ENCODE assay signal across 15 cellular contexts in the genomic region with DNA sequence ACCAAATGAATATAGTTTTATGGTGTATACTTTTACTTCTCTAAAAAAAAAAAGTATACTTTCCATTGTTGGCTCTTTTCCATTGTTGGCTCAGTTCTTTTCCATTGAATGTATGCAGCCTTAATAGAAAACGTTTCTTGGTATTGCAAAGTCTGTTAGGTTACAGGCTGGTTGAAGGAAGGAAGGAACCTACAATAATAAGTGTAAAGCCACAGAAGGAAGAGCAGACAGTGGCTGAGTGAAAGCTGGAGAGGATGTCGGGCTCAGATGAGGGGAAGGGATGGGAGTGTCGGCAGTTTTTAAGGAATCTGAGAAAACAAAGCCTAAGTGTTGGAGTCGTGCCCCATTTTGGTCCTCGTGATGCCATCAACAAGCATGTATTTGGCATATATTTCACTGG. TPM values are rescaled to one million over a fixed set of nuclear protein-coding genes. Genes with fewer than 3 reads are reported as not detected.
DNase-seq lines count a peak whose midpoint lies in the region; ATAC-seq and TF ChIP-seq lines count a peak whose summit lies in the region.
"Had no signal": no experiment of that assay in that cellular context is flagged by ENCODE, and none has a peak within 500 bp of the region (broad histone marks: within the 10 kb centered on the region; RNA-seq: fewer than 3 reads in every experiment).

No MANE protein-coding gene starts in this region.

- H3K27ac ChIP-seq in Panc1 (ENCODE audit: low read length) (peak overlapping the region; percentile 67; the same call in 1 of the 2 replicates), testis (peak overlapping the region; percentile 21 to 78)
- H3K27ac ChIP-seq: colonic mucosa, HL-60, lower lobe of right lung had no signal

- CTCF ChIA-PET in Panc1 (lab: Charles Lee) = interaction anchor here (1.0 kb wide), 1 partner anchor 479 kb away, joined by 3 read pairs; no protein-coding TSS in a partner anchor

- no peak for TF ChIP-seq POLR2A in testis (IDR thresholded peaks at IDR 0.05)

- H3K27me3 ChIP-seq in Panc1 (ENCODE audit: control insufficient read depth, insufficient read depth, low read length) = no peaks in the 10 kb centered on the region
- H3K27me3 ChIP-seq in testis = no peaks in the 10 kb centered on the region
- H3K27me3 ChIP-seq: BE2C, colonic mucosa had no signal

- H3K27ac Mint-ChIP-seq in nephron progenitor cell = peak overlapping the region; percentile 74
- H3K27ac Mint-ChIP-seq: nephron; T-helper 2 cell treated with Interferon-gamma antibody and Interleukin-4, amounts not matched to agents 5 μg/mL and 100 μg/mL, for 36 hours had no signal

- H3K4me3 ChIP-seq in Panc1 (ENCODE audit: low read depth in 2 of 2, low read length in 2 of 2) = no peak overlapping the region
- no peak overlapping the region for H3K4me3 ChIP-seq in choroid plexus epithelial cell (ENCODE audit: low read depth, low read length)
- no peak overlapping the region for H3K4me3 ChIP-seq in testis
- H3K4me3 ChIP-seq: colonic mucosa, lower lobe of right lung had no signal

- no TSS peak for BruUV-seq in Panc1 (replicated peaks; lab: Mats Ljungman, UMichigan)

- H3K4me1 ChIP-seq in Panc1 (ENCODE audit: control insufficient read depth, insufficient read depth, low read length) (peaks cover 28% of the 10 kb centered on the region), testis (no peaks in the 10 kb centered on the region)
- H3K4me1 ChIP-seq: BE2C, colonic mucosa had no signal

- 59 to 63% methylated on average over 5 of the region's 5 CpGs for WGBS in testis, 2 donors

- POLR2A ChIA-PET in Panc1 (lab: Charles Lee) = no interaction called here

- no peaks in the 10 kb centered on the region for H3K9me3 Mint-ChIP-seq in nephron progenitor cell
- H3K9me3 Mint-ChIP-seq: nephron; T-helper 2 cell treated with Interferon-gamma antibody and Interleukin-4, amounts not matched to agents 5 μg/mL and 100 μg/mL, for 36 hours had no signal

- peaks cover 27% of the 10 kb centered on the region for H3K36me3 Mint-ChIP-seq in nephron progenitor cell (ENCODE audit: low read depth)

- ATAC-seq in Panc1 = 0 out of 2 replicates have a peak, but pooled peaks have one; percentile 44
- ATAC-seq: lower lobe of right lung had no signal

- H3K4me1 Mint-ChIP-seq in nephron progenitor cell = peaks cover 2% of the 10 kb centered on the region

- no peak for DNase-seq in Panc1 (ENCODE audit: low read depth, low spot score)
- DNase-seq in choroid plexus epithelial cell (ENCODE audit: low read depth) = peak; percentile 18
- no peak for DNase-seq in nephron progenitor cell
- DNase-seq in testis = no peak
- no peak for DNase-seq in NCI-H2081 treated with DMSO at 0.1 percent for 48 hours (lab: John Stamatoyannopoulos, UW)
- DNase-seq in stimulated activated CD4-positive, alpha-beta T cell treated with anti-CD3 and anti-CD28 coated beads, Interleukin-4, amount 100 ng/mL, for 24 hours = no peak
- no peak for DNase-seq in D341Med (ENCODE audit: low spot score)
- DNase-seq: colonic mucosa; lower lobe of right lung; SHP77 treated with DMSO at 0.1 percent for 48 hours; stimulated activated CD4-positive, alpha-beta T cell treated with anti-CD3 and anti-CD28 coated beads, Interleukin-1b, Interleukin-23, amount 100 ng/mL, for 48 hours had no signal

- H3K36me3 ChIP-seq in Panc1 (ENCODE audit: control insufficient read depth, insufficient read depth, low read length) = peaks cover 37% of the 10 kb centered on the region
- H3K36me3 ChIP-seq in testis (ENCODE audit: low read depth, missing control alignments) = no peaks in the 10 kb centered on the region

- H3K9me3 ChIP-seq in Panc1 (ENCODE audit: control insufficient read depth, insufficient read depth, low read depth, low read length) (no peaks in the 10 kb centered on the region), testis (no peaks in the 10 kb centered on the region)
- H3K9me3 ChIP-seq: BE2C, colonic mucosa, lower lobe of right lung had no signal

- H3K27me3 Mint-ChIP-seq in nephron progenitor cell (ENCODE audit: low read depth, poor library complexity) = no peaks in the 10 kb centered on the region

- TF ChIP-seq CTCF in Panc1 (IDR thresholded peaks at IDR 0.05) = no peak
- TF ChIP-seq CTCF in choroid plexus epithelial cell (conservative IDR thresholded peaks at IDR 0.05; ENCODE audit: low read depth, low read length) = no peak
- TF ChIP-seq CTCF in nephron progenitor cell (IDR thresholded peaks at IDR 0.05) = no peak
- TF ChIP-seq CTCF in testis (IDR thresholded peaks at IDR 0.05) = no peak

- in situ Hi-C loops in Panc1 (cut with HindIII; ENCODE audit: low pct_unique_long_range_greater_than_20kb, low sequenced_read_pairs) = no loop called here

- H3K4me3 Mint-ChIP-seq in nephron progenitor cell = no peak overlapping the region
- H3K4me3 Mint-ChIP-seq: nephron; T-helper 2 cell treated with Interferon-gamma antibody and Interleukin-4, amounts not matched to agents 5 μg/mL and 100 μg/mL, for 36 hours had no signal

- intact Hi-C loops in Panc1 (cut with micrococcal nuclease; ENCODE audit: unreplicated experiment) (loop anchor here (2.0 kb wide), 1 partner anchor 480 kb away; no protein-coding TSS in a partner anchor), testis (cut with DNase I; ENCODE audit: low total_unique reads) (no loop called here)

RNA-seq across cellular contexts. Expression of gene COPS8, which starts 6.8 kb away (rescaled TPM):
- total RNA-seq in Panc1 (2021; ENCODE audit: unreplicated experiment) = 57.9 TPM
- 49.4 TPM for polyA plus RNA-seq in Panc1 (2012; ENCODE audit: insufficient read length)
- 100 to 1,000 TPM; 104 to 117 TPM for total RNA-seq in testis
- 108 TPM for polyA plus RNA-seq in testis (ENCODE audit: insufficient read depth, low read depth, low replicate concordance)
